Comparison of ENCODE assay signal across 28 cellular contexts in the genomic region with DNA sequence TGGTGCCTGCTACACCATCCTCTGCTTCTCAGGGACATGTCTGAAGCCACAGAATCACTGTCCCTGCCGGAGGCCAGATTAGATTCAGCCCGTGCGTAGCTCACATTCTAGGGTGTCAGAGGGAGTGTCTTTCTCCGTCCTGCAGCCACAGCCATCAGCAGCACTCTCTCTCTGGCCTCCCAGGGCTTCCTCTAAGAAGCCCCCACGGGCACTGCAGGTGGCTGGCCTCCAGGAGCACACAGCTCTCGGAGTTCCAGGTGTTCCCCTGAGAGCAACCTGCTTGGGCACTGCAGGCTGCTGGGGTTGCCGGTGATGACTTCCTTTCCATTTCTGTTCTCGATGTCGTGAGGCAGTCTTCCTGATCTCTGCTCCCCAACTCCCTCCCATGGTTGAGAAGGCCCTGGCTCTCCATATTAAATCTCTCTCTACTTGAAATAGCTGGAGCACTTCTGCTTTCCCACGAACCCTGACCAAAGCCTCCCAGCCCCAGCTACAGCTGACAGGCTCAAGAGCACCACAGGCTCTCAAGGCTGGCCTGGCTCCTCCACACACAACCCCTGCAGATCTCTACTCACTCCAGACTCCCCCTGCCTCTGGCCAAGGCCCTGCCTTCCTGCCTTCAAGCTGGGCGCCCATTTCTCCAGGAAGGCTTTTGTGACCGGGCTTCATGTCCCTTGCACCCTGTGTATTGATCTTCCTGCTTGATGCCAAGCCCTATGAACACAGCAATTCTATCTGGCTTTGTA. TPM values are rescaled to one million over a fixed set of nuclear protein-coding genes. Genes with fewer than 3 reads are reported as not detected.
DNase-seq lines count a peak whose midpoint lies in the region; ATAC-seq and TF ChIP-seq lines count a peak whose summit lies in the region.
"Had no signal": no experiment of that assay in that cellular context is flagged by ENCODE, and none has a peak within 500 bp of the region (broad histone marks: within the 10 kb centered on the region; RNA-seq: fewer than 3 reads in every experiment).

No MANE protein-coding gene starts in this region.

- H3K4me3 ChIP-seq in cardiac muscle cell (no peak overlapping the region), adipocyte (ENCODE audit: low read length) (no peak overlapping the region), spleen (no peak overlapping the region)
- H3K4me3 ChIP-seq: left ventricle myocardium inferior, psoas muscle, stomach, transverse colon had no signal

- H3K9me3 ChIP-seq in cardiac muscle cell (ENCODE audit: low read depth) (no peaks in the 10 kb centered on the region), adipocyte (ENCODE audit: control insufficient read depth, low read length) (no peaks in the 10 kb centered on the region), spleen (no peaks in the 10 kb centered on the region)
- H3K9me3 ChIP-seq: left ventricle myocardium inferior, psoas muscle, stomach, transverse colon had no signal

- no peak for TF ChIP-seq CTCF in cardiac muscle cell (IDR thresholded peaks at IDR 0.05; ENCODE audit: low read depth, low read length)
- TF ChIP-seq CTCF in spleen (IDR thresholded peaks at IDR 0.05 in 8 of 11, conservative IDR thresholded peaks at IDR 0.05 in 3 of 11): no peak

- peak overlapping the region; percentile 39 for H3K9ac ChIP-seq in adipocyte (ENCODE audit: low read length)

- H3K36me3 ChIP-seq in cardiac muscle cell (no peaks in the 10 kb centered on the region), adipocyte (ENCODE audit: control insufficient read depth, insufficient read depth, low read length, severe bottlenecking) (no peaks in the 10 kb centered on the region), spleen (no peaks in the 10 kb centered on the region)
- H3K36me3 ChIP-seq: left ventricle myocardium inferior, stomach, transverse colon had no signal

- no peak for ATAC-seq in Right ventricle myocardium inferior
- ATAC-seq in GM21723 (IDR thresholded peaks at IDR 0.05; ENCODE audit: unreplicated experiment): no peak
- no peak for ATAC-seq in HG03159 (IDR thresholded peaks at IDR 0.05; ENCODE audit: unreplicated experiment)
- ATAC-seq: psoas muscle had no signal

- DNase-seq in cardiac muscle cell (ENCODE audit: low read depth in 1 of 2, low spot score in 1 of 2) (peak in 1 of 2 donors; percentile 75), Right ventricle myocardium inferior (ENCODE audit: missing footprints) (no peak), adipocyte (ENCODE audit: low read depth) (no peak), myocyte (ENCODE audit: low read depth) (peak; percentile 79), ureter (ENCODE audit: low spot score) (peak; percentile 26), spleen (no peak)
- DNase-seq: activated B cell treated with CpG ODN at 0.5 μM for 24 hours; activated CD4-positive, alpha-beta T cell treated with anti-CD3 and anti-CD28 coated beads, Interleukin-2, amount 50 U/mL, for 4 hours; activated CD8-positive, alpha-beta memory T cell treated with anti-CD3 and anti-CD28 coated beads, Interleukin-2, amount 50 U/mL, for 4 hours; foreskin melanocyte; GDM1; hypothalamus; left ventricle myocardium inferior; midbrain; NCI-H1436 treated with DMSO at 0.1 percent for 48 hours; NCI-H2107; OCI-M1; stimulated activated CD8-positive, alpha-beta memory T cell treated with anti-CD3 and anti-CD28 coated beads, Interleukin-4, amount 100 ng/mL, for 48 hours; stomach; transverse colon had no signal

- H3K4me1 ChIP-seq in cardiac muscle cell (ENCODE audit: low read depth) (peaks cover 13% of the 10 kb centered on the region), adipocyte (ENCODE audit: control insufficient read depth, insufficient read depth, low read length) (peaks cover 36% of the 10 kb centered on the region), spleen (peaks cover 4 to 47% (median 28%) of the 10 kb centered on the region in 6 donors)
- H3K4me1 ChIP-seq: psoas muscle had no signal

- TF ChIP-seq POLR2A in spleen (IDR thresholded peaks at IDR 0.05): no peak

- peaks cover 16% of the 10 kb centered on the region for H3K27me3 ChIP-seq in cardiac muscle cell
- no peaks in the 10 kb centered on the region for H3K27me3 ChIP-seq in adipocyte (replicated peaks; ENCODE audit: control insufficient read depth, insufficient read depth, low read length)
- H3K27me3 ChIP-seq in spleen (replicated peaks in 1 of 7): peaks cover 0 to 49% (median 20%) of the 10 kb centered on the region in 7 donors

- 51 to 65% (median 58%) methylated on average over 12 of the region's 12 CpGs for WGBS in spleen, 5 donors

- intact Hi-C loops in Right ventricle myocardium inferior (cut with DNase I): loop anchor here (10.0 kb wide), 1 partner anchor 547 kb away; no protein-coding TSS in a partner anchor
- intact Hi-C loops in spleen (cut with DNase I; ENCODE audit: low total_unique reads): loop anchor here (5.0 kb wide), 1 partner anchor 1190 kb away; no protein-coding TSS in a partner anchor

- H3K27ac ChIP-seq in cardiac muscle cell: peak overlapping the region; percentile 19
- H3K27ac ChIP-seq in spleen: no peak overlapping the region
- H3K27ac ChIP-seq: left ventricle myocardium inferior, psoas muscle, stomach, transverse colon had no signal

RNA-seq across cellular contexts. Expression of a gene that starts 49.0 kb away (rescaled TPM):
- total RNA-seq in cardiac muscle cell (1.3 and 2.3 TPM in 2 replicates), Right ventricle myocardium inferior (not detected), myocyte (0.96 and 1.6 TPM in 2 replicates), ureter (not detected), spleen (not detected)
- polyA plus RNA-seq in cardiac muscle cell (1.2 and 2.3 TPM in 2 replicates), spleen (under 1 TPM in 1 of 3 donors, not detected in 2; 0.04 TPM)
- 2.0 TPM for polyA plus RNA-seq in myocyte (2012)
- total RNA-seq: A172, activated B cell treated with CpG ODN at 0.5 μM for 24 hours, epithelial cell of proximal tubule, left ventricle myocardium inferior, M059J, NCI-H460, psoas muscle, Right ventricle myocardium superior had no signal
- polyA plus RNA-seq: psoas muscle had no signal

Comparison
In these comparisons a context has a peak if more than half of its experiments do, and no peak if none do; other contexts are left out.
1. DNase-seq: peak in myocyte (single experiment) and ureter (single experiment); none in Right ventricle myocardium inferior (single experiment), adipocyte (single experiment) and spleen (single experiment).